In genomic region chr5:177455661-177456590, GRCh38 we compare ENCODE assay signal across 1 cellular context.
TF ChIP-seq lines count a peak whose summit lies in the region.

No MANE protein-coding gene starts in this region.

TF ChIP-seq in HepG2, 621 proteins besides CTCF, POLR2A, EP300 and RAD21 (continued from another document and continues in another):
- TF ChIP-seq HNF1A (IDR thresholded peaks at IDR 0.05; ENCODE audit: low read depth) (no peak), HNF1A (CRISPR knock-in tag; IDR thresholded peaks at IDR 0.05; ENCODE audit: borderline replicate concordance) (0 out of 2 replicates have a peak, but pooled peaks have one; percentile 1), ZNF790 (CRISPR knock-in tag; IDR thresholded peaks at IDR 0.05; ENCODE audit: borderline replicate concordance) (peak; percentile 90; the same call in 1 of the 2 replicates), CSRNP1 (CRISPR knock-in tag; IDR thresholded peaks at IDR 0.05) (peak; percentile 75), ZBTB20 (CRISPR knock-in tag; IDR thresholded peaks at IDR 0.05; ENCODE audit: borderline replicate concordance, low read depth) (0 out of 2 replicates have a peak, but pooled peaks have one; percentile 39), KDM2A (CRISPR knock-in tag; IDR thresholded peaks at IDR 0.05; ENCODE audit: borderline replicate concordance, low read depth) (peak; percentile 93), REPIN1 (CRISPR knock-in tag; IDR thresholded peaks at IDR 0.05; ENCODE audit: borderline replicate concordance, low read depth) (peak; percentile 7; the same call in 1 of the 2 replicates), SP4 (CRISPR knock-in tag; IDR thresholded peaks at IDR 0.05) (no peak), ZNF550 (CRISPR knock-in tag; IDR thresholded peaks at IDR 0.05; ENCODE audit: borderline replicate concordance) (no peak), POLR2G (IDR thresholded peaks at IDR 0.05; ENCODE audit: low read depth, low read length) (peak; percentile 9), AKAP8 (CRISPR knock-in tag; IDR thresholded peaks at IDR 0.05) (peak; percentile 64; the same call in 1 of the 2 replicates), ONECUT2 (CRISPR knock-in tag; IDR thresholded peaks at IDR 0.05) (no peak), RBM39 (IDR thresholded peaks at IDR 0.05; ENCODE audit: low read depth, low read length, poor library complexity, severe bottlenecking) (peak; percentile 80), ZNF768 (CRISPR knock-in tag; IDR thresholded peaks at IDR 0.05) (no peak), GABPB1 (CRISPR knock-in tag; IDR thresholded peaks at IDR 0.05) (peak; percentile 49), ZNF563 (CRISPR knock-in tag; IDR thresholded peaks at IDR 0.05) (peak; percentile 40; the same call in 1 of the 2 replicates), PHF8 (CRISPR knock-in tag; IDR thresholded peaks at IDR 0.05) (peak; percentile 56; the same call in 1 of the 2 replicates), ZNF17 (CRISPR knock-in tag; IDR thresholded peaks at IDR 0.05) (no peak), ESRRA (CRISPR knock-in tag; IDR thresholded peaks at IDR 0.05; ENCODE audit: low read depth) (0 out of 2 replicates have a peak, but pooled peaks have one; percentile 25), REST (IDR thresholded peaks at IDR 0.05; ENCODE audit: borderline replicate concordance in 1 of 2, low read depth in 1 of 2, low read length in 2 of 2) (no peak), ZC3H4 (CRISPR knock-in tag; IDR thresholded peaks at IDR 0.05; ENCODE audit: borderline replicate concordance) (no peak), ZNF646 (CRISPR knock-in tag; IDR thresholded peaks at IDR 0.05) (0 out of 2 replicates have a peak, but pooled peaks have one; percentile 47), SMC3 (IDR thresholded peaks at IDR 0.05; ENCODE audit: low read length) (peak; percentile 42; the same call in 1 of the 2 replicates), HNF1B (CRISPR knock-in tag; IDR thresholded peaks at IDR 0.05) (peak; percentile 19; the same call in 1 of the 2 replicates), HOXA9 (CRISPR knock-in tag; IDR thresholded peaks at IDR 0.05; ENCODE audit: borderline replicate concordance) (0 out of 2 replicates have a peak, but pooled peaks have one; percentile 1), SAP130 (CRISPR knock-in tag; IDR thresholded peaks at IDR 0.05; ENCODE audit: low read depth) (peak; percentile 45; the same call in 1 of the 2 replicates), CHCHD3 (CRISPR knock-in tag; IDR thresholded peaks at IDR 0.05) (0 out of 2 replicates have a peak, but pooled peaks have one; percentile 42), ZFX (CRISPR knock-in tag; IDR thresholded peaks at IDR 0.05; ENCODE audit: low read depth) (peak; percentile 38), ZNF263 (CRISPR knock-in tag; IDR thresholded peaks at IDR 0.05) (peak; percentile 70; the same call in 1 of the 2 replicates), SOX13 (IDR thresholded peaks at IDR 0.05) (no peak), SOX13 (CRISPR knock-in tag; conservative IDR thresholded peaks at IDR 0.05 in 1 of 2, IDR thresholded peaks at IDR 0.05 in 1 of 2) (no peak), MAZ (IDR thresholded peaks at IDR 0.05; ENCODE audit: borderline replicate concordance, low read depth, low read length) (peak; percentile 23; the same call in 1 of the 2 replicates), MAZ (CRISPR knock-in tag; IDR thresholded peaks at IDR 0.05; ENCODE audit: low read depth) (peak; percentile 63; the same call in 1 of the 2 replicates), PHF20 (CRISPR knock-in tag; IDR thresholded peaks at IDR 0.05) (0 out of 2 replicates have a peak, but pooled peaks have one; percentile 27), ZFP36L1 (CRISPR knock-in tag; IDR thresholded peaks at IDR 0.05) (no peak), SIN3A (IDR thresholded peaks at IDR 0.05; ENCODE audit: borderline replicate concordance, low read depth, low read length) (0 out of 2 replicates have a peak, but pooled peaks have one; percentile 20), ZNF451 (CRISPR knock-in tag; IDR thresholded peaks at IDR 0.05) (0 out of 2 replicates have a peak, but pooled peaks have one; percentile 44), CCDC6 (CRISPR knock-in tag; IDR thresholded peaks at IDR 0.05) (no peak), EEA1 (CRISPR knock-in tag; IDR thresholded peaks at IDR 0.05; ENCODE audit: borderline replicate concordance) (peak; percentile 72; the same call in 1 of the 2 replicates), MLXIP (CRISPR knock-in tag; IDR thresholded peaks at IDR 0.05; ENCODE audit: borderline replicate concordance) (no peak), REL (CRISPR knock-in tag; conservative IDR thresholded peaks at IDR 0.05) (peak; percentile 19; the same call in 1 of the 2 replicates)
